Comparison of ENCODE assay signal across 1 cellular context in genomic region chr2:128250409-128251025, GRCh38.
TF ChIP-seq lines count a peak whose summit lies in the region.

No MANE protein-coding gene starts in this region.

TF ChIP-seq in HepG2, 621 proteins besides CTCF, POLR2A, EP300 and RAD21 (continued from another document):
- no peak for TF ChIP-seq TEF (CRISPR knock-in tag; IDR thresholded peaks at IDR 0.05)
- TF ChIP-seq CEBPG (CRISPR knock-in tag; IDR thresholded peaks at IDR 0.05) = no peak
- no peak for TF ChIP-seq PAX8 (CRISPR knock-in tag; IDR thresholded peaks at IDR 0.05; ENCODE audit: borderline replicate concordance)
- no peak for TF ChIP-seq RERE (CRISPR knock-in tag; IDR thresholded peaks at IDR 0.05; ENCODE audit: low read depth)
- no peak for TF ChIP-seq TFDP1 (CRISPR knock-in tag; IDR thresholded peaks at IDR 0.05; ENCODE audit: borderline replicate concordance)
- TF ChIP-seq ZNF124 (CRISPR knock-in tag; IDR thresholded peaks at IDR 0.05) = no peak
- TF ChIP-seq ZNF530 (CRISPR knock-in tag; IDR thresholded peaks at IDR 0.05; ENCODE audit: low read depth) = no peak
- TF ChIP-seq NFATC3 (CRISPR knock-in tag; IDR thresholded peaks at IDR 0.05) = no peak
- TF ChIP-seq HNF1B (CRISPR knock-in tag; IDR thresholded peaks at IDR 0.05) = no peak
- no peak for TF ChIP-seq KDM5B (CRISPR knock-in tag; IDR thresholded peaks at IDR 0.05; ENCODE audit: borderline replicate concordance)
- TF ChIP-seq TERF1 (CRISPR knock-in tag; IDR thresholded peaks at IDR 0.05) = no peak
- no peak for TF ChIP-seq SOX6 (IDR thresholded peaks at IDR 0.05)
- no peak for TF ChIP-seq SOX6 (CRISPR knock-in tag; IDR thresholded peaks at IDR 0.05)
